14 cellular contexts compared by ENCODE assay signal in genomic region chr16:15674571-15674970, GRCh38. TPM values are rescaled to one million over a fixed set of nuclear protein-coding genes. Genes with fewer than 3 reads are reported as not detected.
DNase-seq lines count a peak whose midpoint lies in the region; ATAC-seq and TF ChIP-seq lines count a peak whose summit lies in the region.
"Had no signal": no experiment of that assay in that cellular context is flagged by ENCODE, and none has a peak within 500 bp of the region (broad histone marks: within the 10 kb centered on the region; RNA-seq: fewer than 3 reads in every experiment).

No MANE protein-coding gene starts in this region.

- H3K27ac ChIP-seq in heart right ventricle (peak overlapping the region in 6 of 10 donors; percentile 26 to 97 (median 90)), right cardiac atrium (ENCODE audit: low read length) (no peak overlapping the region), upper lobe of left lung (peak overlapping the region; percentile 85 to 93 (median 86)), ovary (no peak overlapping the region)

- intact Hi-C loops in heart right ventricle (cut with DNase I): no loop called here
- intact Hi-C loops in right cardiac atrium (cut with DNase I): no loop called here
- intact Hi-C loops in ovary (cut with DNase I): no loop called here

- H3K9me3 Mint-ChIP-seq in activated T-helper 17 cell treated with anti-CD3 and anti-CD28 coated beads, Interleukin-2, amount 50 U/mL, for 72 hours: no peaks in the 10 kb centered on the region

- H3K9me3 ChIP-seq in heart right ventricle (no peaks in the 10 kb centered on the region), right cardiac atrium (ENCODE audit: control insufficient read depth, low read length) (no peaks in the 10 kb centered on the region), upper lobe of left lung (no peaks in the 10 kb centered on the region), ovary (no peaks in the 10 kb centered on the region)

- peak overlapping the region; percentile 89 for H3K27ac Mint-ChIP-seq in activated T-helper 17 cell treated with anti-CD3 and anti-CD28 coated beads, Interleukin-2, amount 50 U/mL, for 72 hours

- H3K4me1 ChIP-seq in heart right ventricle (peaks cover 11 to 34% (median 25%) of the 10 kb centered on the region in 9 donors), right cardiac atrium (ENCODE audit: control insufficient read depth, insufficient read depth, low read length) (peaks cover 6% of the 10 kb centered on the region), upper lobe of left lung (peaks cover 16 to 33% (median 26%) of the 10 kb centered on the region in 4 donors), ovary (ENCODE audit: insufficient read depth) (no peaks in the 10 kb centered on the region)

- no peak overlapping the region for H3K4me3 ChIP-seq in heart right ventricle
- H3K4me3 ChIP-seq in right cardiac atrium (ENCODE audit: low read length): no peak overlapping the region
- no peak overlapping the region for H3K4me3 ChIP-seq in upper lobe of left lung
- H3K4me3 ChIP-seq in ovary: no peak overlapping the region

- DNase-seq in heart right ventricle (no peak), right cardiac atrium (no peak), inferior parietal cortex (ENCODE audit: extremely low spot score) (peak; percentile 45), upper lobe of left lung (no peak), NCI-H510A (lab: John Stamatoyannopoulos, UW) (no peak), ovary (no peak), NCI-H128 (lab: John Stamatoyannopoulos, UW; ENCODE audit: unreplicated experiment) (no peak)
- DNase-seq: activated CD4-positive, alpha-beta T cell treated with anti-CD3 and anti-CD28 coated beads, Interleukin-2, amount 50 U/mL, for 48 hours; DND-41; mesenchymal stem cell; RPMI8226; stimulated activated CD4-positive, alpha-beta T cell treated with anti-CD3 and anti-CD28 coated beads, Interleukin-12 subunit alpha, Interleukin-12 subunit beta, amount 100 ng/mL, for 4 hours; trophoblast cell had no signal

- WGBS in heart right ventricle, 2 donors: 97% methylated on average over 7 of the region's 7 CpGs
- WGBS in right cardiac atrium: 94% methylated on average over 7 of the region's 7 CpGs
- WGBS in upper lobe of left lung, 2 donors: 96 to 98% methylated on average over 7 of the region's 7 CpGs
- 93 to 96% (median 95%) methylated on average over 7 of the region's 7 CpGs for WGBS in ovary, 3 donors

- ATAC-seq in heart right ventricle: no peak
- no peak for ATAC-seq in right cardiac atrium
- no peak for ATAC-seq in activated T-helper 17 cell treated with anti-CD3 and anti-CD28 coated beads, Interleukin-2, amount 50 U/mL, for 72 hours (replicated peaks)
- ATAC-seq in upper lobe of left lung (ENCODE audit: low FRiP score in 2 of 2): no peak

- TF ChIP-seq CTCF in heart right ventricle (IDR thresholded peaks at IDR 0.05) (no peak), upper lobe of left lung (IDR thresholded peaks at IDR 0.05) (no peak), ovary (IDR thresholded peaks at IDR 0.05) (no peak)

- no peaks in the 10 kb centered on the region for H3K27me3 Mint-ChIP-seq in activated T-helper 17 cell treated with anti-CD3 and anti-CD28 coated beads, Interleukin-2, amount 50 U/mL, for 72 hours

- H3K36me3 ChIP-seq in heart right ventricle (peaks cover 0 to 62% (median 29%) of the 10 kb centered on the region in 9 donors), upper lobe of left lung (peaks cover 2 to 35% (median 22%) of the 10 kb centered on the region in 4 donors), ovary (no peaks in the 10 kb centered on the region)

- H3K4me3 Mint-ChIP-seq in activated T-helper 17 cell treated with anti-CD3 and anti-CD28 coated beads, Interleukin-2, amount 50 U/mL, for 72 hours: peak overlapping the region; percentile 71

- no peak for TF ChIP-seq EP300 in upper lobe of left lung (IDR thresholded peaks at IDR 0.05)
- no peak for TF ChIP-seq EP300 in ovary (IDR thresholded peaks at IDR 0.05)

- peaks cover 31% of the 10 kb centered on the region for H3K4me1 Mint-ChIP-seq in activated T-helper 17 cell treated with anti-CD3 and anti-CD28 coated beads, Interleukin-2, amount 50 U/mL, for 72 hours

- H3K27me3 ChIP-seq in heart right ventricle (no peaks in the 10 kb centered on the region), right cardiac atrium (ENCODE audit: control insufficient read depth, insufficient read depth) (no peaks in the 10 kb centered on the region), upper lobe of left lung (no peaks in the 10 kb centered on the region), ovary (no peaks in the 10 kb centered on the region)

- TF ChIP-seq POLR2A in upper lobe of left lung (IDR thresholded peaks at IDR 0.05) (no peak), ovary (IDR thresholded peaks at IDR 0.05) (no peak)

- peaks cover 93% of the 10 kb centered on the region for H3K36me3 Mint-ChIP-seq in activated T-helper 17 cell treated with anti-CD3 and anti-CD28 coated beads, Interleukin-2, amount 50 U/mL, for 72 hours (ENCODE audit: low read depth)

RNA-seq across cellular contexts. Expression of gene NDE1, which starts 24.5 kb away (rescaled TPM):
- total RNA-seq in heart right ventricle: 10 to 100 TPM; 12.0 to 29.0 (median 20.0) TPM
- polyA plus RNA-seq in heart right ventricle: 10 to 100 TPM in 1 of 2 donors, 1 to 10 TPM in 1; 6.0 to 10.7 TPM
- 10 to 100 TPM; 14.9 to 23.9 (median 17.8) TPM for total RNA-seq in right cardiac atrium
- 8.6 TPM for polyA plus RNA-seq in right cardiac atrium
- 100 to 1,000 TPM; 112 to 117 TPM for total RNA-seq in activated T-helper 17 cell treated with anti-CD3 and anti-CD28 coated beads, Interleukin-2, amount 50 U/mL, for 72 hours
- total RNA-seq in upper lobe of left lung: 10 to 100 TPM; 19.5 to 63.9 (median 37.0) TPM
- total RNA-seq in ovary: 10 to 100 TPM; 11.7 to 26.7 (median 22.4) TPM
- 10 to 100 TPM in 1 of 2 donors, 1 to 10 TPM in 1; 9.8 to 31.9 TPM for polyA plus RNA-seq in ovary

RNA-seq across cellular contexts. Expression of gene MARF1, which starts 31.6 kb away (rescaled TPM):
- total RNA-seq in heart right ventricle (10 to 100 TPM; 39.1 to 59.1 (median 43.0) TPM), right cardiac atrium (10 to 100 TPM; 47.0 to 57.3 (median 52.3) TPM), upper lobe of left lung (10 to 100 TPM; 27.2 to 94.3 (median 71.3) TPM), ovary (10 to 100 TPM; 23.1 to 95.7 (median 85.7) TPM)
- polyA plus RNA-seq in heart right ventricle (10 to 100 TPM in 1 of 2 donors, 1 to 10 TPM in 1; 9.6 to 14.9 TPM), right cardiac atrium (15.8 TPM), ovary (10 to 100 TPM; 30.1 to 71.8 TPM)
- 100 to 1,000 TPM in 1 of 2 donors, 10 to 100 TPM in 1; 85.0 to 120 TPM for total RNA-seq in activated T-helper 17 cell treated with anti-CD3 and anti-CD28 coated beads, Interleukin-2, amount 50 U/mL, for 72 hours

Comparison
In these comparisons a context has a peak if more than half of its experiments do, and no peak if none do; other contexts are left out.
1. H3K27ac ChIP-seq: peak in heart right ventricle (6 of 10) and upper lobe of left lung (4 of 4); none in right cardiac atrium (single experiment) and ovary (0 of 2).